25 cellular contexts compared by ENCODE assay signal in genomic region chr2:186946896-186947467, GRCh38.
A peak's percentile ranks its signal among the peaks of the same experiment; 100 is the strongest.
DNase-seq lines count a peak whose midpoint lies in the region; ATAC-seq and TF ChIP-seq lines count a peak whose summit lies in the region.
"Had no signal": no experiment of that assay in that cellular context is flagged by ENCODE, and none has a peak within 500 bp of the region (broad histone marks: within the 10 kb centered on the region; RNA-seq: fewer than 3 reads in every experiment).

No MANE protein-coding gene starts in this region.

- H3K4me3 ChIP-seq in KMS-11 (IDR thresholded peaks at IDR 0.05; ENCODE audit: insufficient read depth, low read depth, low read length), result no peak overlapping the region
- H3K4me3 ChIP-seq: BLaER1 treated with 17β-estradiol and CSF1 and Interleukin-3, amounts not matched to agents 10 nM and 100 nM; MG63; SJSA1 had no signal

- H3K4me2 ChIP-seq in KMS-11, result peak overlapping the region; percentile 52
- H3K4me2 ChIP-seq: BLaER1 treated with 17β-estradiol and CSF1 and Interleukin-3, amounts not matched to agents 10 nM and 100 nM had no signal

- TF ChIP-seq POLR2A in GM18505 (IDR thresholded peaks at IDR 0.05; ENCODE audit: borderline replicate concordance, extremely low read depth, insufficient read depth, insufficient read length), result no peak

- H4K20me1 ChIP-seq in KMS-11 (ENCODE audit: insufficient read depth), result no peaks in the 10 kb centered on the region
- H4K20me1 ChIP-seq: BLaER1 treated with 17β-estradiol and CSF1 and Interleukin-3, amounts not matched to agents 10 nM and 100 nM had no signal

- H3K4me1 ChIP-seq in KMS-11 (ENCODE audit: low read depth, poor library complexity, severe bottlenecking), result peaks cover 61% of the 10 kb centered on the region
- no peaks in the 10 kb centered on the region for H3K4me1 ChIP-seq in foreskin keratinocyte
- H3K4me1 ChIP-seq: SJSA1 had no signal

- peak; percentile 16 to 37 for DNase-seq in NCI-H2081 (lab: John Stamatoyannopoulos, UW)
- DNase-seq in NCI-H2081 treated with DMSO at 0.1 percent for 48 hours (lab: John Stamatoyannopoulos, UW), result no peak
- DNase-seq in NCI-H510A treated with DMSO at 0.1 percent for 48 hours (lab: John Stamatoyannopoulos, UW), result peak; percentile 24
- DNase-seq in foreskin keratinocyte, result no peak
- DNase-seq in activated CD8-positive, alpha-beta T cell treated with anti-CD3 and anti-CD28 coated beads for 36 hours, result no peak
- DNase-seq: 8988T; CD4-positive, alpha-beta memory T cell; DMS153; EL; GF-D8; Kasumi-1; MG63; NCI-H1048; NCI-H1436 treated with DMSO at 0.1 percent for 48 hours; NCI-H2029 treated with DMSO at 0.1 percent for 48 hours; NCI-H2227 treated with DMSO at 0.1 percent for 48 hours; NCI-H526 treated with DMSO at 0.1 percent for 48 hours; OCI-M1; T-helper 1 cell had no signal

- peaks cover 3% of the 10 kb centered on the region for H3K4me1 Mint-ChIP-seq in activated CD8-positive, alpha-beta T cell treated with anti-CD3 and anti-CD28 coated beads for 36 hours (ENCODE audit: low read depth)

- TF ChIP-seq CTCF in KMS-11 (conservative IDR thresholded peaks at IDR 0.05; ENCODE audit: low read depth, low read length) (no peak; the same call in 1 of the 2 replicates), foreskin keratinocyte (conservative IDR thresholded peaks at IDR 0.05) (no peak)
- TF ChIP-seq CTCF in activated CD8-positive, alpha-beta T cell treated with anti-CD3 and anti-CD28 coated beads for 36 hours (IDR thresholded peaks at IDR 0.05), result no peak

- no peaks in the 10 kb centered on the region for H3K36me3 ChIP-seq in KMS-11 (ENCODE audit: insufficient read depth)
- H3K36me3 ChIP-seq: BLaER1 treated with 17β-estradiol and CSF1 and Interleukin-3, amounts not matched to agents 10 nM and 100 nM; MG63; SJSA1 had no signal

- H3K27me3 Mint-ChIP-seq in activated CD8-positive, alpha-beta T cell treated with anti-CD3 and anti-CD28 coated beads for 36 hours, result no peaks in the 10 kb centered on the region

- POLR2A ChIA-PET in activated CD8-positive, alpha-beta T cell treated with anti-CD3 and anti-CD28 coated beads for 36 hours (lab: Charles Lee), result no interaction called here

- no peaks in the 10 kb centered on the region for H3K9me3 Mint-ChIP-seq in activated CD8-positive, alpha-beta T cell treated with anti-CD3 and anti-CD28 coated beads for 36 hours

- no peak overlapping the region; the same call in 1 of the 2 replicates for H3K9ac ChIP-seq in KMS-11
- H3K9ac ChIP-seq: BLaER1 treated with 17β-estradiol and CSF1 and Interleukin-3, amounts not matched to agents 10 nM and 100 nM had no signal

- no peak overlapping the region for H3K27ac Mint-ChIP-seq in activated CD8-positive, alpha-beta T cell treated with anti-CD3 and anti-CD28 coated beads for 36 hours
- H3K27ac Mint-ChIP-seq: CD4-positive, alpha-beta memory T cell had no signal

- ATAC-seq in foreskin keratinocyte (peak; percentile 58), HG02798 (IDR thresholded peaks at IDR 0.05; ENCODE audit: poor library complexity, unreplicated experiment) (no peak), GM18505 (IDR thresholded peaks at IDR 0.05; ENCODE audit: unreplicated experiment) (no peak)
- ATAC-seq in activated CD8-positive, alpha-beta T cell treated with anti-CD3 and anti-CD28 coated beads for 36 hours, result no peak
- ATAC-seq: Right ventricle myocardium inferior had no signal

- CTCF ChIA-PET in activated CD8-positive, alpha-beta T cell treated with anti-CD3 and anti-CD28 coated beads for 36 hours (lab: Charles Lee), result no interaction called here

- no peaks in the 10 kb centered on the region for H3K79me2 ChIP-seq in KMS-11 (ENCODE audit: insufficient read depth, low read depth)

- H3K27me3 ChIP-seq in KMS-11 (ENCODE audit: insufficient read depth, low read depth) (no peaks in the 10 kb centered on the region), foreskin keratinocyte (no peaks in the 10 kb centered on the region)
- H3K27me3 ChIP-seq: BLaER1 treated with 17β-estradiol and CSF1 and Interleukin-3, amounts not matched to agents 10 nM and 100 nM; MG63 had no signal

- H3K4me3 Mint-ChIP-seq in activated CD8-positive, alpha-beta T cell treated with anti-CD3 and anti-CD28 coated beads for 36 hours, result no peak overlapping the region
- H3K4me3 Mint-ChIP-seq: CD4-positive, alpha-beta memory T cell had no signal

- H3K27ac ChIP-seq in KMS-11, result peak overlapping the region; percentile 1; the same call in 1 of the 2 replicates
- no peak overlapping the region for H3K27ac ChIP-seq in foreskin keratinocyte
- H3K27ac ChIP-seq: BLaER1 treated with 17β-estradiol and CSF1 and Interleukin-3, amounts not matched to agents 10 nM and 100 nM; SJSA1 had no signal

- no peaks in the 10 kb centered on the region for H3K36me3 Mint-ChIP-seq in activated CD8-positive, alpha-beta T cell treated with anti-CD3 and anti-CD28 coated beads for 36 hours (ENCODE audit: low read depth)
- H3K36me3 Mint-ChIP-seq: CD4-positive, alpha-beta memory T cell had no signal

- peak overlapping the region; percentile 35; the same call in 1 of the 2 replicates for H2AFZ ChIP-seq in KMS-11 (ENCODE audit: low read depth)

- intact Hi-C loops in activated CD8-positive, alpha-beta T cell treated with anti-CD3 and anti-CD28 coated beads for 36 hours (cut with micrococcal nuclease), result no loop called here

Comparison
In these comparisons a context has a peak if more than half of its experiments do, and no peak if none do; other contexts are left out.
1. DNase-seq: peak in NCI-H2081 (2 of 2) and NCI-H510A treated with DMSO at 0.1 percent for 48 hours (single experiment); none in NCI-H2081 treated with DMSO at 0.1 percent for 48 hours (single experiment), foreskin keratinocyte (0 of 2) and activated CD8-positive, alpha-beta T cell treated with anti-CD3 and anti-CD28 coated beads for 36 hours (single experiment).